8 cellular contexts compared by ENCODE assay signal in genomic region chr12:108305520-108305919, GRCh38. TPM values are rescaled to one million over a fixed set of nuclear protein-coding genes. Genes with fewer than 3 reads are reported as not detected.
DNase-seq lines count a peak whose midpoint lies in the region; ATAC-seq, FAIRE-seq and TF ChIP-seq lines count a peak whose summit lies in the region.

No MANE protein-coding gene starts in this region.

- TF ChIP-seq CTCF in SK-N-SH (IDR thresholded peaks at IDR 0.05) (no peak), foreskin fibroblast (IDR thresholded peaks at IDR 0.05; ENCODE audit: low read depth, low read length) (no peak), pancreas (IDR thresholded peaks at IDR 0.05) (no peak)

- no peak overlapping the region for H3K27ac Mint-ChIP-seq in T-cell
- peak overlapping the region in 2 of 8 donors; percentile 46 to 85 for H3K27ac Mint-ChIP-seq in CD8-positive, alpha-beta memory T cell

- ATAC-seq in pancreas (peak in 3 of 4 donors; percentile 32 to 73 (median 59)), HG02610 (IDR thresholded peaks at IDR 0.05; ENCODE audit: unreplicated experiment) (no peak), T-cell (replicated peaks in 1 of 4) (no peak)

- no peak overlapping the region for H3K4me2 ChIP-seq in SK-N-SH

- H3K4me1 Mint-ChIP-seq in T-cell, result peaks cover 9 to 59% (median 33%) of the 10 kb centered on the region in 3 donors
- H3K4me1 Mint-ChIP-seq in CD8-positive, alpha-beta memory T cell, result peaks cover 3 to 59% (median 19%) of the 10 kb centered on the region in 3 donors

- no peaks in the 10 kb centered on the region for H3K9me2 ChIP-seq in SK-N-SH

- TF ChIP-seq RAD21 in SK-N-SH (IDR thresholded peaks at IDR 0.05; ENCODE audit: low read length), result peak; percentile 33

- H2AFZ ChIP-seq in SK-N-SH (ENCODE audit: low read depth), result no peak overlapping the region

- H3K27me3 ChIP-seq in SK-N-SH (ENCODE audit: insufficient read depth) (no peaks in the 10 kb centered on the region), pancreas (no peaks in the 10 kb centered on the region)
- peaks cover 3% of the 10 kb centered on the region for H3K27me3 ChIP-seq in CD8-positive, alpha-beta memory T cell (ENCODE audit: insufficient read depth, low read length, poor library complexity, severe bottlenecking)

- peak; percentile 24 for DNase-seq in COLO829 (ENCODE audit: low spot score)
- peak; percentile 70 for DNase-seq in SK-N-SH
- peak; percentile 78 to 88 for DNase-seq in foreskin fibroblast
- DNase-seq in pancreas, result peak in 4 of 6 donors; percentile 32 to 56 (median 47)
- no peak for DNase-seq in T-cell
- no peak for DNase-seq in SKM-1 treated with dmso at 0.1 percent for 144 hours (lab: John Stamatoyannopoulos, UW; ENCODE audit: unreplicated experiment)
- DNase-seq in CD8-positive, alpha-beta memory T cell, result no peak

- H3F3A ChIP-seq in SK-N-SH (replicated peaks; ENCODE audit: insufficient read depth), result no peaks in the 10 kb centered on the region

- H3K9ac ChIP-seq in SK-N-SH, result no peak overlapping the region

- no peaks in the 10 kb centered on the region for H3K79me2 ChIP-seq in SK-N-SH (ENCODE audit: insufficient read depth)

- no peaks in the 10 kb centered on the region for H3K9me3 ChIP-seq in SK-N-SH
- H3K9me3 ChIP-seq in pancreas, result no peaks in the 10 kb centered on the region
- no peaks in the 10 kb centered on the region for H3K9me3 ChIP-seq in CD8-positive, alpha-beta memory T cell (ENCODE audit: low read length)

- CTCF ChIA-PET in SK-N-SH (lab: Yijun Ruan, JAX), result interaction anchor here (0.9 to 1.8 kb wide), 12 partner anchors 9 to 313 kb away, joined by 3 to 6 read pairs (median 3); partner anchors contain the start of gene WSCD2
- CTCF ChIA-PET in T-cell (lab: Charles Lee), result no interaction called here
- CTCF ChIA-PET in CD8-positive, alpha-beta memory T cell (lab: Charles Lee), result interaction anchor here (0.9 kb wide), 1 partner anchor 9 kb away, joined by 3 read pairs; no protein-coding TSS in a partner anchor

- no peaks in the 10 kb centered on the region for H3K36me3 Mint-ChIP-seq in T-cell
- no peaks in the 10 kb centered on the region for H3K36me3 Mint-ChIP-seq in CD8-positive, alpha-beta memory T cell

- peak overlapping the region in 1 of 2 experiments; percentile 93; a peak in 2 of 4 replicates for H3K27ac ChIP-seq in SK-N-SH (ENCODE audit: low read depth in 2 of 2, low read length in 1 of 2)
- H3K27ac ChIP-seq in pancreas, result peak overlapping the region in 3 of 4 donors; percentile 9 to 36 (median 28)
- H3K27ac ChIP-seq in CD8-positive, alpha-beta memory T cell (ENCODE audit: low read depth, low read length), result no peak overlapping the region

- POLR2A ChIA-PET in SK-N-SH (lab: Yijun Ruan, JAX) (no interaction called here), T-cell (lab: Charles Lee) (no interaction called here)
- POLR2A ChIA-PET in CD8-positive, alpha-beta memory T cell (lab: Charles Lee), result no interaction called here

- intact Hi-C loops in pancreas (cut with DNase I), result no loop called here

- peaks cover 8 to 15% of the 10 kb centered on the region in 2 donors for H3K27me3 Mint-ChIP-seq in T-cell
- H3K27me3 Mint-ChIP-seq in CD8-positive, alpha-beta memory T cell, result peaks cover 10 to 34% of the 10 kb centered on the region in 2 donors

- peaks cover 0 to 6% (median 0%) of the 10 kb centered on the region in 3 donors for H3K9me3 Mint-ChIP-seq in T-cell
- H3K9me3 Mint-ChIP-seq in CD8-positive, alpha-beta memory T cell, result no peaks in the 10 kb centered on the region

- no peak overlapping the region for H3K4me3 Mint-ChIP-seq in T-cell
- no peak overlapping the region for H3K4me3 Mint-ChIP-seq in CD8-positive, alpha-beta memory T cell

- H3K4me1 ChIP-seq in SK-N-SH (ENCODE audit: control insufficient read depth in 1 of 2, insufficient read depth in 2 of 2, low read depth in 1 of 2, low read length in 1 of 2), result peaks cover 0 to 75% of the 10 kb centered on the region in 2 experiments; a peak in 2 of 4 replicates
- H3K4me1 ChIP-seq in pancreas, result peaks cover 4 to 14% (median 9%) of the 10 kb centered on the region in 3 donors
- peaks cover 14% of the 10 kb centered on the region for H3K4me1 ChIP-seq in CD8-positive, alpha-beta memory T cell (ENCODE audit: insufficient read depth, low read length)

- WGBS in SK-N-SH (ENCODE audit: low lambda C conversion rate), result 33% methylated on average over 9 of the region's 9 CpGs
- 51 to 60% methylated on average over 9 of the region's 9 CpGs for WGBS in pancreas, 2 donors

- no peak overlapping the region for H3K4me3 ChIP-seq in SK-N-SH (ENCODE audit: low read depth in 2 of 2, low read length in 1 of 2)
- H3K4me3 ChIP-seq in foreskin fibroblast (ENCODE audit: low read depth in 1 of 2, low read length in 2 of 2), result peak overlapping the region; percentile 16 to 34
- no peak overlapping the region for H3K4me3 ChIP-seq in pancreas
- no peak overlapping the region for H3K4me3 ChIP-seq in CD8-positive, alpha-beta memory T cell (ENCODE audit: low read length)

- FAIRE-seq in pancreas (lab: Jason Lieb, UNC), result no peak

- no peaks in the 10 kb centered on the region for H3K36me3 ChIP-seq in SK-N-SH (replicated peaks in 1 of 2; ENCODE audit: control insufficient read depth in 1 of 2, insufficient read depth in 2 of 2, low read length in 1 of 2)
- H3K36me3 ChIP-seq in pancreas, result no peaks in the 10 kb centered on the region
- no peaks in the 10 kb centered on the region for H3K36me3 ChIP-seq in CD8-positive, alpha-beta memory T cell (ENCODE audit: insufficient read depth, low read length)

- peak in 1 of 2 experiments; percentile 86; a peak in 1 of 4 replicates for TF ChIP-seq EP300 in SK-N-SH (IDR thresholded peaks at IDR 0.05; ENCODE audit: borderline replicate concordance in 1 of 2, low read depth in 1 of 2, low read length in 1 of 2)

- no peaks in the 10 kb centered on the region for H4K20me1 ChIP-seq in SK-N-SH (ENCODE audit: insufficient read depth)

TF ChIP-seq in SK-N-SH, 30 proteins besides CTCF, POLR2A, EP300 and RAD21:
- TF ChIP-seq FOXJ3 (CRISPR knock-in tag; IDR thresholded peaks at IDR 0.05), result peak; percentile 57; the same call in 1 of the 2 replicates
- TF ChIP-seq CHD2 (IDR thresholded peaks at IDR 0.05; ENCODE audit: low read length, partially characterized antibody), result peak; percentile 52
- TF ChIP-seq RXRA (IDR thresholded peaks at IDR 0.05; ENCODE audit: borderline replicate concordance, low read depth), result no peak
- TF ChIP-seq TCF12 (IDR thresholded peaks at IDR 0.05), result peak; percentile 28; the same call in 1 of the 2 replicates
- TF ChIP-seq MXI1 (IDR thresholded peaks at IDR 0.05; ENCODE audit: low read depth, low read length), result peak; percentile 73; the same call in 1 of the 2 replicates
- TF ChIP-seq RCOR1 (IDR thresholded peaks at IDR 0.05; ENCODE audit: low read length), result peak; percentile 91
- TF ChIP-seq NFIC (IDR thresholded peaks at IDR 0.05; ENCODE audit: borderline replicate concordance), result no peak
- TF ChIP-seq ELF1 (IDR thresholded peaks at IDR 0.05), result no peak

RNA-seq across cellular contexts. Expression of gene CMKLR1, which starts 33.6 kb away (rescaled TPM):
- 0.15 and 0.31 TPM in 2 replicates for polyA plus RNA-seq in SK-N-SH (2012; rRNA removed)
- 0.45 and 0.51 TPM in 2 replicates for polyA plus RNA-seq in SK-N-SH (2012; cell fraction: cytosol; rRNA removed)
- polyA plus RNA-seq in SK-N-SH (2012; cell fraction: nucleus; rRNA removed), result 0.10 and 0.35 TPM in 2 replicates
- total RNA-seq in pancreas, result 1 to 10 TPM; 1.1 to 7.4 (median 2.5) TPM
- 1 to 10 TPM in 1 of 2 donors, under 1 TPM in 1; 0.95 to 1.2 TPM for polyA plus RNA-seq in pancreas
- 1 to 10 TPM in 2 of 5 donors, under 1 TPM in 3; 0.76 to 6.7 (median 0.98) TPM for total RNA-seq in T-cell
- under 1 TPM; 0.57 to 0.66 TPM for total RNA-seq in CD8-positive, alpha-beta memory T cell
- polyA plus RNA-seq in CD8-positive, alpha-beta memory T cell, result 4.4 TPM

Comparison
In these comparisons a context has a peak if more than half of its experiments do, and no peak if none do; other contexts are left out.
1. DNase-seq: peak in COLO829 (single experiment), SK-N-SH (single experiment), foreskin fibroblast (2 of 2) and pancreas (4 of 6); none in T-cell (0 of 34), SKM-1 treated with dmso at 0.1 percent for 144 hours (single experiment) and CD8-positive, alpha-beta memory T cell (0 of 5).
2. H3K4me3 ChIP-seq: peak in foreskin fibroblast (2 of 2); none in SK-N-SH (0 of 2), pancreas (0 of 4) and CD8-positive, alpha-beta memory T cell (single experiment).
3. ATAC-seq: peak in pancreas (3 of 4); none in HG02610 (single experiment) and T-cell (0 of 4).
4. CTCF ChIA-PET loops: an anchor here in SK-N-SH (0.9 to 1.8 kb wide) and CD8-positive, alpha-beta memory T cell (0.9 kb wide); none called in T-cell.